In the genomic region with DNA sequence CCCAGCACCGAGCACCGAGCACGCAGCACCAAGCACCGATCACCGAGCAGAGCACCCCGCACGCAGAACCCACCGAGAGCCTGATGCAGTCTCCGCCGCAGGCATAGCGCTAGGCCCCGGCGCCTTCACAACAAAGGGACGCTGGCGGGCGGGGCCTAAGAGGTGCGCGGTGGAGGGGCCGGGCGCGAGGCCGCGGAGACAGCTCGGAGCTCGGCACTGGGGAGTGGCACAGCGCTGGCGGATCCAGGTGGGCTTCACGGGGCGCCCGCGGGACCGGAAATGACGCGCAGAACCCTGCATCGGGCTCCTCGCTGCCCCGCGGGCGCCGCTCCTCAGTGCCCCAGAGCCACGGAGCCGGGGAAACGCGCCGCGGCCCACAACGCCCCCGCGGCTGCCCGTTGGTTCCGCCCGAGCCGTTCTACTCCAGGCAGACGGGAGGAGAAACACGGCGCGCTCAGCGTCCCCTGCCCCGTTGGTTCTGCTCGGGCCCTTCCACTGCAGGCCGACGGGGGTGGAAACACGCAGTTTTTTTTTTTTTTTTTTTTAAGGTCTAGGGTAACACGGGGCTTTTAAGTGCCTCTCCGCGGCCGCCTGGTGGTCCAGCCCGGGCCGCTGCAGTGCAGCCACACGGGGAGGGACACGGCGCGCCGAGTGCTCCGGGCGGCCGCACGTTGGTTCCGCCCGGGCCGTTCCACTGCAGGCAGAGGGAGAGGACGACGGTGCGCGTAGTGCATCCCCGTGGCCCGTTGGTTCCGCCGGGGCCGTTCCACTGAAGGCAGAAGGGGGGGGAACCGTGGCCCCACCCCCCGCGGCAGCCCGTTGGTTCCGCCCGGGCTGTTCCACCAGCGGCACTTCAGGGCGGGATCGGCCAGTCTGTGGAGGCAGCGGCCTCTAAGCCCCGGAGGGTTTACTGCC, we compare ENCODE assay signal across 8 cellular contexts. TPM values are rescaled to one million over a fixed set of nuclear protein-coding genes. Genes with fewer than 3 reads are reported as not detected.
DNase-seq lines count a peak whose midpoint lies in the region; ATAC-seq and TF ChIP-seq lines count a peak whose summit lies in the region.
"Not testable (repeated sequence)": the region's sequence is repeated elsewhere in the genome, so short reads cannot be mapped to it uniquely, and the experiment has no call there.

No MANE protein-coding gene starts in this region.

- not testable (repeated sequence) for H3K4me1 Mint-ChIP-seq in CD4-positive, alpha-beta T cell (ENCODE audit: low read depth); endothelial cell (ENCODE audit: unreplicated experiment)

- POLR2A ChIA-PET in CD4-positive, alpha-beta T cell (lab: Charles Lee): not testable (repeated sequence)

- not testable (repeated sequence) for TF ChIP-seq CTCF in CD4-positive, alpha-beta T cell (IDR thresholded peaks at IDR 0.05); endothelial cell (IDR thresholded peaks at IDR 0.05; ENCODE audit: unreplicated experiment)

- peak; percentile 60 to 100 (median 94) for DNase-seq in CD4-positive, alpha-beta T cell
- DNase-seq in OCI-M1 (lab: John Stamatoyannopoulos, UW) (peak; percentile 83), endothelial cell (ENCODE audit: low spot score) (peak; percentile 76)
- peak; percentile 87 for DNase-seq in activated T-cell treated with anti-CD3 and anti-CD28 coated beads, Interleukin-2, amount 50 U/mL, for 1 hour
- DNase-seq in stimulated activated CD8-positive, alpha-beta memory T cell treated with anti-CD3 and anti-CD28 coated beads, Interleukin-12 subunit alpha, Interleukin-12 subunit beta, amount 100 ng/mL, for 1 hour (ENCODE audit: low read depth): peak; percentile 83

- not testable (repeated sequence) for H3K36me3 ChIP-seq in mesodermal cell (ENCODE audit: control insufficient read depth, insufficient read depth, low read length)

- CTCF ChIA-PET in CD4-positive, alpha-beta T cell (lab: Charles Lee): not testable (repeated sequence)

- H3K4me1 ChIP-seq in mesodermal cell (ENCODE audit: control insufficient read depth, insufficient read depth, low read length, poor library complexity, severe bottlenecking): not testable (repeated sequence)

- not testable (repeated sequence) for H3K27me3 Mint-ChIP-seq in CD4-positive, alpha-beta T cell; endothelial cell (ENCODE audit: unreplicated experiment)

- not testable (repeated sequence) for H3K27me3 ChIP-seq in CD4-positive, alpha-beta T cell (ENCODE audit: control insufficient read depth, insufficient read depth, low read length)

- intact Hi-C loops in CD4-positive, alpha-beta T cell (cut with DNase I, micrococcal nuclease): loop anchor here in 1 of 2 experiments (10.0 kb wide), 1 partner anchor 51 kb away; the partner anchor contains the start of gene SLC35E2B

- WGBS in mesodermal cell (ENCODE audit: insufficient coverage in 2 of 2), 2 experiments: no CpG with 5 or more reads among the region's 101 CpGs

- peak overlapping the region; percentile 79 for H3K4me3 Mint-ChIP-seq in CD4-positive, alpha-beta T cell
- not testable (repeated sequence) for H3K4me3 Mint-ChIP-seq in endothelial cell (ENCODE audit: unreplicated experiment)

- peak overlapping the region; percentile 71 for H3K27ac Mint-ChIP-seq in CD4-positive, alpha-beta T cell
- H3K27ac Mint-ChIP-seq in endothelial cell (ENCODE audit: unreplicated experiment): not testable (repeated sequence)

- H3K9me3 Mint-ChIP-seq in CD4-positive, alpha-beta T cell; endothelial cell (ENCODE audit: unreplicated experiment): not testable (repeated sequence)

- ATAC-seq in CD4-positive, alpha-beta T cell (ENCODE audit: poor library complexity): peak; percentile 61
- ATAC-seq in GM21390 (IDR thresholded peaks at IDR 0.05; ENCODE audit: unreplicated experiment) (peak; percentile 70), HG03575 (IDR thresholded peaks at IDR 0.05; ENCODE audit: extremely low read depth, insufficient number of reproducible peaks, low FRiP score, unreplicated experiment) (peak; percentile 33)

- peak overlapping the region; percentile 24 for H3K4me3 ChIP-seq in mesodermal cell (ENCODE audit: extremely low read depth, insufficient read depth, low read length, poor library complexity, severe bottlenecking)

- H3K27ac ChIP-seq in CD4-positive, alpha-beta T cell (ENCODE audit: low read depth, low read length): peak overlapping the region; percentile 78
- peak overlapping the region; percentile 93 for H3K27ac ChIP-seq in mesodermal cell (ENCODE audit: low read depth, low read length, severe bottlenecking)

- H3K9me3 ChIP-seq in CD4-positive, alpha-beta T cell (ENCODE audit: control insufficient read depth, low read length); mesodermal cell (ENCODE audit: control insufficient read depth, low read length): not testable (repeated sequence)

- not testable (repeated sequence) for H3K36me3 Mint-ChIP-seq in CD4-positive, alpha-beta T cell (ENCODE audit: low read depth); endothelial cell (ENCODE audit: low read depth, unreplicated experiment)

RNA-seq across cellular contexts. Expression of gene CDK11A, which starts 21.8 kb away (rescaled TPM):
- total RNA-seq in CD4-positive, alpha-beta T cell: 100 to 1,000 TPM; 206 to 217 TPM
- total RNA-seq in endothelial cell (ENCODE audit: unreplicated experiment): 109 TPM
- polyA plus RNA-seq in mesodermal cell (2013, experiment 1 of 2): 39.0 TPM
- polyA plus RNA-seq in mesodermal cell (2013, experiment 2 of 2): 31.9 TPM

RNA-seq across cellular contexts. Expression of gene NADK, which starts 32.4 kb away (rescaled TPM):
- total RNA-seq in CD4-positive, alpha-beta T cell: 10 to 100 TPM; 19.9 to 25.1 TPM
- 85.4 TPM for total RNA-seq in endothelial cell (ENCODE audit: unreplicated experiment)
- polyA plus RNA-seq in mesodermal cell (2013, experiment 1 of 2): 49.1 TPM
- 43.9 TPM for polyA plus RNA-seq in mesodermal cell (2013, experiment 2 of 2)

RNA-seq across cellular contexts. Expression of gene SLC35E2B, which starts 53.3 kb away (rescaled TPM):
- 10 to 100 TPM; 43.9 to 45.3 TPM for total RNA-seq in CD4-positive, alpha-beta T cell
- total RNA-seq in endothelial cell (ENCODE audit: unreplicated experiment): 140 TPM
- polyA plus RNA-seq in mesodermal cell (2013, experiment 1 of 2): 49.5 TPM
- 40.4 TPM for polyA plus RNA-seq in mesodermal cell (2013, experiment 2 of 2)

Comparison
In these comparisons a context has a peak if more than half of its experiments do, and no peak if none do; other contexts are left out.
1. Peak in every context shown above with its lines: DNase-seq, ATAC-seq, H3K4me3 ChIP-seq and H3K27ac ChIP-seq.